ENCODE assay signal across 9 cellular contexts in genomic region chr6:33430991-33431879, GRCh38. TPM values are rescaled to one million over a fixed set of nuclear protein-coding genes. Genes with fewer than 3 reads are reported as not detected.
DNase-seq lines count a peak whose midpoint lies in the region; ATAC-seq and TF ChIP-seq lines count a peak whose summit lies in the region.
"Had no signal": no experiment of that assay in that cellular context is flagged by ENCODE, and none has a peak within 500 bp of the region (broad histone marks: within the 10 kb centered on the region; RNA-seq: fewer than 3 reads in every experiment).

No MANE protein-coding gene starts in this region.

- CTCF ChIA-PET in T-cell (lab: Charles Lee) (interaction anchor here in 1 of 2 donors (0.5 to 3.1 kb wide), 9 partner anchors 13 to 1917 kb away, joined by 3 to 18 read pairs (median 4); partner anchors contain the start of genes CUTA, PSMB9, TAP1 and ZBTB9), PC-3 (lab: Charles Lee) (no interaction called here)

- intact Hi-C loops in PC-3 (cut with micrococcal nuclease): no loop called here

- H3K36me3 Mint-ChIP-seq in T-cell (peaks cover 18% of the 10 kb centered on the region), immature natural killer cell (peaks cover 7 to 12% (median 10%) of the 10 kb centered on the region in 3 donors)

- H3K4me1 ChIP-seq in HUES6 (ENCODE audit: control insufficient read depth, insufficient read depth, low read length) (peaks cover 65% of the 10 kb centered on the region), PC-3 (ENCODE audit: insufficient read depth, low read length) (peaks cover 14% of the 10 kb centered on the region)

- H3K9me3 Mint-ChIP-seq in T-cell: no peaks in the 10 kb centered on the region
- no peaks in the 10 kb centered on the region for H3K9me3 Mint-ChIP-seq in immature natural killer cell

- H3K4me3 Mint-ChIP-seq in T-cell (peak overlapping the region; percentile 85 to 97 (median 87)), immature natural killer cell (peak overlapping the region; percentile 74 to 95 (median 90))

- H3F3A ChIP-seq in PC-3 (ENCODE audit: low read length, unreplicated experiment): no peaks in the 10 kb centered on the region

- no peaks in the 10 kb centered on the region for H3K9me3 ChIP-seq in HUES6 (ENCODE audit: control insufficient read depth, insufficient read depth, low read depth, low read length)
- H3K9me3 ChIP-seq in PC-3 (ENCODE audit: low read length): no peaks in the 10 kb centered on the region

- H3K27me3 Mint-ChIP-seq in T-cell (no peaks in the 10 kb centered on the region), immature natural killer cell (ENCODE audit: low read depth in 3 of 3) (peaks cover 17 to 27% (median 19%) of the 10 kb centered on the region in 3 donors)

- BruUV-seq in PC-3 (replicated peaks; lab: Mats Ljungman, UMichigan): no TSS peak

- H3K9ac ChIP-seq in HUES6 (ENCODE audit: low read length): peak overlapping the region; percentile 88
- no peak overlapping the region for H3K9ac ChIP-seq in PC-3 (ENCODE audit: low read length)

- no peak overlapping the region for H3K4me2 ChIP-seq in PC-3 (ENCODE audit: low read length)

- no peaks in the 10 kb centered on the region for H3K79me2 ChIP-seq in PC-3 (ENCODE audit: low read length)

- peak; percentile 62 to 73 (median 64) for ATAC-seq in T-cell (replicated peaks in 1 of 4)
- no peak for ATAC-seq in HG02798 (IDR thresholded peaks at IDR 0.05; ENCODE audit: poor library complexity, unreplicated experiment)
- ATAC-seq in PC-3: no peak

- H3K4me3 ChIP-seq in GM12864 (ENCODE audit: low read depth, low read length) (peak overlapping the region; percentile 19), HUES6 (ENCODE audit: low read depth, low read length) (peak overlapping the region; percentile 79), PC-3 (ENCODE audit: low read length) (no peak overlapping the region)

- no peaks in the 10 kb centered on the region for H4K20me1 ChIP-seq in PC-3 (ENCODE audit: low read length)

- H3K9me2 ChIP-seq in PC-3 (replicated peaks; ENCODE audit: low read length): no peaks in the 10 kb centered on the region

- no peak for DNase-seq in GM12864 (ENCODE audit: low read depth)
- DNase-seq in T-cell: peak; percentile 63 to 90 (median 86)
- DNase-seq in amygdala (lab: John Stamatoyannopoulos, UW): peak in 54 of 56 donors; percentile 16 to 91 (median 77)
- DNase-seq in immature natural killer cell: peak; percentile 83 to 85 (median 85)
- DNase-seq in stimulated activated CD4-positive, alpha-beta T cell treated with anti-CD3 and anti-CD28 coated beads, Interleukin-2, amount 100 ng/mL, for 48 hours: peak; percentile 51 to 64
- DNase-seq in PC-3: no peak

- H3K27me3 ChIP-seq in HUES6 (ENCODE audit: control insufficient read depth, insufficient read depth, low read length) (no peaks in the 10 kb centered on the region), PC-3 (ENCODE audit: low read length) (no peaks in the 10 kb centered on the region)

- H3K27ac Mint-ChIP-seq in T-cell: peak overlapping the region; percentile 90 to 95
- H3K27ac Mint-ChIP-seq in immature natural killer cell: peak overlapping the region; percentile 87 to 98 (median 96)

- TF ChIP-seq CTCF in GM12864 (IDR thresholded peaks at IDR 0.05; ENCODE audit: low read depth, low read length, missing control alignments) (no peak), PC-3 (conservative IDR thresholded peaks at IDR 0.05; ENCODE audit: low read depth, low read length) (no peak)

- H2AFZ ChIP-seq in PC-3 (ENCODE audit: low read length): no peak overlapping the region

- H3K4me1 Mint-ChIP-seq in T-cell (peaks cover 62 to 71% (median 70%) of the 10 kb centered on the region in 3 donors), immature natural killer cell (peaks cover 62 to 65% of the 10 kb centered on the region in 2 donors)

- H3K27ac ChIP-seq in HUES6 (ENCODE audit: low read depth, low read length) (peak overlapping the region; percentile 98), PC-3 (ENCODE audit: low read length) (no peak overlapping the region)
- H3K27ac ChIP-seq: epithelial cell of prostate had no signal

- POLR2A ChIA-PET in T-cell (lab: Charles Lee): interaction anchor here (0.7 to 1.5 kb wide), 5 partner anchors 14 to 1326 kb away, joined by 3 to 6 read pairs (median 4); partner anchors contain the start of genes SNRPC (in 1 of the 2) and ZBTB9 (in 1 of the 2)
- POLR2A ChIA-PET in PC-3 (lab: Charles Lee; ENCODE audit: unreplicated experiment): interaction anchor here (0.5 kb wide), 1 partner anchor 23 kb away, joined by 3 read pairs; the partner anchor contains the start of gene ZBTB9

- peaks cover 14% of the 10 kb centered on the region for H3K36me3 ChIP-seq in HUES6 (ENCODE audit: control insufficient read depth, insufficient read depth, low read length)
- H3K36me3 ChIP-seq in PC-3 (ENCODE audit: low read depth, low read length): no peaks in the 10 kb centered on the region

RNA-seq across cellular contexts. Expression of gene SYNGAP1, which starts 11.4 kb away (rescaled TPM):
- total RNA-seq in T-cell (100 to 1,000 TPM in 1 of 5 donors, 10 to 100 TPM in 4; 51.2 to 111 (median 64.5) TPM), PC-3 (2014; rRNA removed) (1.9 and 2.9 TPM in 2 replicates)
- polyA plus RNA-seq in immature natural killer cell: under 1 TPM; 0.02 to 0.32 (median 0.20) TPM

RNA-seq across cellular contexts. Expression of gene CUTA, which starts 13.3 kb away (rescaled TPM):
- total RNA-seq in T-cell (100 to 1,000 TPM; 169 to 184 (median 176) TPM), PC-3 (2014; rRNA removed) (227 and 242 TPM in 2 replicates)
- 100 to 1,000 TPM; 367 to 404 (median 404) TPM for polyA plus RNA-seq in immature natural killer cell

RNA-seq across cellular contexts. Expression of gene PHF1, which starts 20.4 kb away (rescaled TPM):
- total RNA-seq in T-cell (100 to 1,000 TPM; 169 to 372 (median 175) TPM), PC-3 (2014; rRNA removed) (36.6 and 40.3 TPM in 2 replicates)
- polyA plus RNA-seq in immature natural killer cell: 10 to 100 TPM; 22.7 to 36.5 (median 29.8) TPM

RNA-seq across cellular contexts. Expression of gene ZBTB9, which starts 23.1 kb away (rescaled TPM):
- total RNA-seq in T-cell (10 to 100 TPM in 3 of 5 donors, 1 to 10 TPM in 2; 3.9 to 12.6 (median 11.1) TPM), PC-3 (2014; rRNA removed) (7.0 and 9.1 TPM in 2 replicates)
- polyA plus RNA-seq in immature natural killer cell: 1 to 10 TPM; 1.2 to 7.0 (median 3.0) TPM

RNA-seq across cellular contexts. Expression of gene KIFC1, which starts 39.6 kb away (rescaled TPM):
- total RNA-seq in T-cell (1 to 10 TPM; 1.1 to 2.9 (median 1.8) TPM), PC-3 (2014; rRNA removed) (60.6 and 66.7 TPM in 2 replicates)
- 1 to 10 TPM in 2 of 3 donors, not detected in 1; 2.2 to 3.7 TPM for polyA plus RNA-seq in immature natural killer cell

Comparison
In these comparisons a context has a peak if more than half of its experiments do, and no peak if none do; other contexts are left out.
1. DNase-seq: peak in T-cell (34 of 34), amygdala (54 of 56), immature natural killer cell (3 of 3) and stimulated activated CD4-positive, alpha-beta T cell treated with anti-CD3 and anti-CD28 coated beads, Interleukin-2, amount 100 ng/mL, for 48 hours (2 of 2); none in GM12864 (single experiment) and PC-3 (single experiment).
2. ATAC-seq: peak in T-cell (4 of 4); none in HG02798 (single experiment) and PC-3 (single experiment).
3. RNA of gene SYNGAP1, which starts 11.4 kb away (total RNA-seq): 51.2 to 111 TPM in T-cell; 1.9 to 2.9 TPM in PC-3; every median in the first group is over 10 times any median in the second.